Comparison of ENCODE assay signal across 18 cellular contexts in the genomic region with DNA sequence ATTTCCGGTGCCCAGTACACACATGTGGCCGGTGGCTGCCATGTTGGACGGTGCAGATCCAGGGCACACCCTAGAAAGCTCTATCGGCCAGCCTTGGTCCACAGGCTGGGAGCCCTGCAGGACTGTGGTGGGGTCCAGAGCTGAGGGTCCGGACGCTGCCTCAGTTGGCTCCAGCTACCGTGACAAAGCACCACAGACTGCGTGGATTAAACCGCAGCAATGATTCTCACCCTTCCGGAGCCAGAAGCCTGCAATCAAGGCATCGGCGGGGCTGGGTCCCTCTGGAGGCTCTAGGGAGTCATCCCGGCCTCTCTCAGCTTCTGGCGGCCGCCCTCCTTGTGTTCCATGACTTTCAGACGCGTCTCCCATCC. TPM values are rescaled to one million over a fixed set of nuclear protein-coding genes. Genes with fewer than 3 reads are reported as not detected.
DNase-seq lines count a peak whose midpoint lies in the region; ATAC-seq and TF ChIP-seq lines count a peak whose summit lies in the region.
"Had no signal": no experiment of that assay in that cellular context is flagged by ENCODE, and none has a peak within 500 bp of the region (broad histone marks: within the 10 kb centered on the region; RNA-seq: fewer than 3 reads in every experiment).

No MANE protein-coding gene starts in this region.

- no peak overlapping the region for H2BK5ac ChIP-seq in trophoblast cell (ENCODE audit: low read depth, low read length, poor library complexity)

- no peak overlapping the region for H3K4me2 ChIP-seq in trophoblast cell (ENCODE audit: low read length)

- no peaks in the 10 kb centered on the region for H3K36me3 ChIP-seq in left ventricle myocardium inferior
- no peaks in the 10 kb centered on the region for H3K36me3 ChIP-seq in right atrium auricular region
- no peaks in the 10 kb centered on the region for H3K36me3 ChIP-seq in trophoblast cell (ENCODE audit: control insufficient read depth in 1 of 2, insufficient read depth in 2 of 2, low read length in 2 of 2)
- no peaks in the 10 kb centered on the region for H3K36me3 ChIP-seq in uterus
- H3K36me3 ChIP-seq in esophagus muscularis mucosa = no peaks in the 10 kb centered on the region
- H3K36me3 ChIP-seq: gastroesophageal sphincter had no signal

- H3K4me1 ChIP-seq in left ventricle myocardium inferior (peaks cover 23% of the 10 kb centered on the region), right atrium auricular region (peaks cover 0 to 23% of the 10 kb centered on the region in 2 donors), right cardiac atrium (ENCODE audit: control insufficient read depth, insufficient read depth, low read length) (peaks cover 4% of the 10 kb centered on the region), trophoblast cell (ENCODE audit: control insufficient read depth in 1 of 2, insufficient read depth in 2 of 2, low read length in 2 of 2) (peaks cover 7 to 12% of the 10 kb centered on the region in 2 experiments), uterus (peaks cover 0 to 3% of the 10 kb centered on the region in 2 donors), esophagus muscularis mucosa (peaks cover 0 to 23% (median 19%) of the 10 kb centered on the region in 4 donors)

- TF ChIP-seq CTCF in left ventricle myocardium inferior (IDR thresholded peaks at IDR 0.05; ENCODE audit: borderline replicate concordance) = no peak
- TF ChIP-seq CTCF in right atrium auricular region (IDR thresholded peaks at IDR 0.05) = no peak
- TF ChIP-seq CTCF in uterus (IDR thresholded peaks at IDR 0.05) = no peak
- no peak for TF ChIP-seq CTCF in esophagus muscularis mucosa (IDR thresholded peaks at IDR 0.05)

- H2AK5ac ChIP-seq in trophoblast cell (ENCODE audit: low read length) = no peak overlapping the region

- H3K79me2 ChIP-seq in trophoblast cell (ENCODE audit: control insufficient read depth, insufficient read depth, low read length, poor library complexity) = no peaks in the 10 kb centered on the region

- ATAC-seq in right cardiac atrium (no peak), GM19455 (IDR thresholded peaks at IDR 0.05; ENCODE audit: unreplicated experiment) (no peak)
- ATAC-seq: body of pancreas, gastroesophageal sphincter, T-helper 17 cell had no signal

- peak overlapping the region; percentile 27 for H3K27ac ChIP-seq in left ventricle myocardium inferior (replicated peaks)
- peak overlapping the region in 1 of 2 donors; percentile 31 for H3K27ac ChIP-seq in right atrium auricular region
- H3K27ac ChIP-seq in right cardiac atrium (ENCODE audit: low read length) = no peak overlapping the region
- H3K27ac ChIP-seq in trophoblast cell (ENCODE audit: low read depth, low read length) = no peak overlapping the region
- peak overlapping the region; percentile 10 to 29 for H3K27ac ChIP-seq in uterus
- H3K27ac ChIP-seq in esophagus muscularis mucosa (replicated peaks in 1 of 4) = no peak overlapping the region
- H3K27ac ChIP-seq: body of pancreas had no signal

- intact Hi-C loops in left ventricle myocardium inferior (cut with micrococcal nuclease) (no loop called here), right cardiac atrium (cut with DNase I) (no loop called here), uterus (cut with DNase I; ENCODE audit: low total_unique reads) (no loop called here), esophagus muscularis mucosa (cut with DNase I) (no loop called here)

- no peak overlapping the region for H3K9ac ChIP-seq in trophoblast cell (ENCODE audit: low read length)

- H3K79me1 ChIP-seq in trophoblast cell (ENCODE audit: low read length) = peaks cover 6% of the 10 kb centered on the region

- H2BK12ac ChIP-seq in trophoblast cell (ENCODE audit: low read length) = peak overlapping the region; percentile 6

- no peak overlapping the region for H4K91ac ChIP-seq in trophoblast cell (ENCODE audit: low read depth, low read length)

- WGBS in right cardiac atrium = 88% methylated on average over 17 of the region's 17 CpGs
- no CpG with 5 or more reads among the region's 17 CpGs for WGBS in trophoblast cell (ENCODE audit: extremely low coverage, insufficient coverage, insufficient read length)
- 95% methylated on average over 9 of the region's 17 CpGs for WGBS in esophagus muscularis mucosa

- H3K27me3 ChIP-seq in left ventricle myocardium inferior (ENCODE audit: low read depth) (no peaks in the 10 kb centered on the region), right atrium auricular region (no peaks in the 10 kb centered on the region), right cardiac atrium (ENCODE audit: control insufficient read depth, insufficient read depth) (no peaks in the 10 kb centered on the region), trophoblast cell (ENCODE audit: insufficient read depth, low read length) (no peaks in the 10 kb centered on the region), uterus (no peaks in the 10 kb centered on the region), esophagus muscularis mucosa (no peaks in the 10 kb centered on the region)
- H3K27me3 ChIP-seq: body of pancreas, gastroesophageal sphincter had no signal

- TF ChIP-seq POLR2A in uterus (IDR thresholded peaks at IDR 0.05) = no peak
- no peak for TF ChIP-seq POLR2A in esophagus muscularis mucosa (IDR thresholded peaks at IDR 0.05; ENCODE audit: low read depth)

- H3K9me3 ChIP-seq in left ventricle myocardium inferior (replicated peaks) (peaks cover 7% of the 10 kb centered on the region), right atrium auricular region (peaks cover 0 to 6% of the 10 kb centered on the region in 2 donors), right cardiac atrium (ENCODE audit: control insufficient read depth, low read length) (no peaks in the 10 kb centered on the region), trophoblast cell (ENCODE audit: insufficient read depth, low read depth, low read length) (peaks cover 21% of the 10 kb centered on the region), uterus (peaks cover 0 to 4% of the 10 kb centered on the region in 2 donors), esophagus muscularis mucosa (peaks cover 0 to 8% (median 2%) of the 10 kb centered on the region in 4 donors)
- H3K9me3 ChIP-seq: body of pancreas had no signal

- no peak overlapping the region for H2BK120ac ChIP-seq in trophoblast cell (ENCODE audit: insufficient read depth, low read length, poor library complexity)

- no peak for DNase-seq in left ventricle myocardium inferior
- no peak for DNase-seq in right atrium auricular region (ENCODE audit: low spot score)
- DNase-seq in right cardiac atrium = peak in 2 of 3 donors; percentile 24
- no peak for DNase-seq in trophoblast cell
- DNase-seq in uterus = peak; percentile 8 to 9
- no peak for DNase-seq in esophagus muscularis mucosa (ENCODE audit: extremely low spot score)
- DNase-seq in GDM1 (lab: John Stamatoyannopoulos, UW) = no peak
- DNase-seq: activated CD4-positive, alpha-beta T cell treated with anti-CD3 and anti-CD28 coated beads for 1 hour; activated CD8-positive, alpha-beta memory T cell treated with anti-CD3 and anti-CD28 coated beads, Interleukin-2, amount 50 U/mL, for 48 hours; activated naive CD4-positive, alpha-beta T cell; NCI-H187; NCI-H510A; stimulated activated CD4-positive, alpha-beta T cell treated with anti-CD3 and anti-CD28 coated beads, Interleukin-2, amount 100 ng/mL, for 48 hours had no signal

- no peak overlapping the region for H3K23ac ChIP-seq in trophoblast cell (ENCODE audit: low read length)

- H4K8ac ChIP-seq in trophoblast cell (ENCODE audit: low read depth, low read length) = no peak overlapping the region

- no peak overlapping the region for H3K14ac ChIP-seq in trophoblast cell (ENCODE audit: low read length)

- no peak for TF ChIP-seq EP300 in esophagus muscularis mucosa (IDR thresholded peaks at IDR 0.05)

- H4K12ac ChIP-seq in trophoblast cell (ENCODE audit: low read depth, low read length) = no peak overlapping the region

- no peak overlapping the region for H3K4ac ChIP-seq in trophoblast cell (ENCODE audit: low read depth, low read length)

- H2AFZ ChIP-seq in trophoblast cell (ENCODE audit: insufficient read depth, low read length, poor library complexity) = no peak overlapping the region

- no peak overlapping the region for H3K18ac ChIP-seq in trophoblast cell (ENCODE audit: low read length)

- H3K4me3 ChIP-seq in left ventricle myocardium inferior (no peak overlapping the region), right atrium auricular region (no peak overlapping the region), right cardiac atrium (ENCODE audit: low read length) (no peak overlapping the region), trophoblast cell (ENCODE audit: low read depth, low read length) (no peak overlapping the region), uterus (no peak overlapping the region), esophagus muscularis mucosa (no peak overlapping the region)
- H3K4me3 ChIP-seq: body of pancreas, gastroesophageal sphincter had no signal

RNA-seq across cellular contexts. Expression of gene PDGFA, which starts 50.1 kb away (rescaled TPM):
- 26.0 TPM for total RNA-seq in left ventricle myocardium inferior
- total RNA-seq in right atrium auricular region = 10 to 100 TPM; 31.8 to 34.2 TPM
- 10 to 100 TPM; 32.2 to 44.3 (median 38.4) TPM for total RNA-seq in right cardiac atrium
- polyA plus RNA-seq in right cardiac atrium = 18.3 TPM
- polyA plus RNA-seq in trophoblast cell (2013) = 9.7 and 10.6 TPM in 2 replicates
- 10 to 100 TPM; 20.9 to 35.1 (median 33.6) TPM for total RNA-seq in uterus
- total RNA-seq in esophagus muscularis mucosa = 100 to 1,000 TPM in 2 of 4 donors, 10 to 100 TPM in 2; 88.0 to 184 (median 119) TPM
- polyA plus RNA-seq: naive thymus-derived CD4-positive, alpha-beta T cell had no signal

Comparison
In these comparisons a context has a peak if more than half of its experiments do, and no peak if none do; other contexts are left out.
1. DNase-seq: peak in right cardiac atrium (2 of 3) and uterus (2 of 2); none in left ventricle myocardium inferior (single experiment), right atrium auricular region (single experiment), trophoblast cell (0 of 2), esophagus muscularis mucosa (single experiment) and GDM1 (single experiment).
2. H3K27ac ChIP-seq: peak in left ventricle myocardium inferior (single experiment) and uterus (2 of 2); none in right cardiac atrium (single experiment), trophoblast cell (single experiment) and esophagus muscularis mucosa (0 of 4).